13 cellular contexts compared by ENCODE assay signal in the genomic region with DNA sequence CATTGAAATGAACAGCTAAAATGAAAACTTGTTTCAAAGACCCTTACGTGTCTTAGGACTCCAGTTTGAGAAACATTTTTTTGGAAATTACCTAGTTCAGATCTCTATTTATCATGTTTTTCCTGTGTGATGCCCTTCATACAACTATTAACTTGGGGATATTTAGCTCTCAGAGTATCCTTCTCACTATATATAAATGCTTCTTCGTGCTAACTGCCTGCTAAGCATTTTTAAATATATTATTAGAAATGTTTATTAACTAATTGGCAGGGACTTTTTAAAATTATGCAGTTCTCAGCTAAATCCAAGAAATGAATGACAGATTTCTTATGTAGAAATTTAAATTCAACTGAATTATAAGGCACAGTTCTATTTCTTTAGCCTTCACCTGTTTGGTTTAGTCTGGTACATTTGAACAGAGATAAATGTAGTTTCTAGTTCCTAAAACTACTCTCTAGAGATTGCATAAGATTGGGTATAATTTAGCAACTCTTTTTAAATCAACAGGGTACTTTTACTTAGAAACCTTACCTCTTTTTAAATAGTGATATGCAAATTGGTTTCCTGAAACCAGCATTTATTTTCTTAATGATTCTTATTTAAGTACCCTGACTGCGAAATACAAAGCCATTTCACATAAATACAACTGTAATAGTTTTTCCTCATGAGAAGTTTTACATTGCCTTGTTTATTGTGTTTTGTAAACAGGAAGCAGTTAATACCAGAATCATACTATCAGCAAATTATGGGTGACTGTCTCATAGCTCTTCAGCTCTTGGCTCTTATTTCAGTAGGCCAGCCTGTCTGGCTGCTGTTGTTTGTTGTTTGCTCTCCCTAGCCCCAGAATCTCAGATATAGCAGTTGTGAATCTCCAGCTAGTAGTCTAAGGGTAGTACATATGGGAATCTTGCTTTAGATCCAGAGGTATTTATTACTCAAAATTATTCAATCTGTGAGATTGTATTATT.
DNase-seq lines count a peak whose midpoint lies in the region; ATAC-seq and TF ChIP-seq lines count a peak whose summit lies in the region.
"Had no signal": no experiment of that assay in that cellular context is flagged by ENCODE, and none has a peak within 500 bp of the region (broad histone marks: within the 10 kb centered on the region; RNA-seq: fewer than 3 reads in every experiment).

No MANE protein-coding gene starts in this region.

- H2AFZ ChIP-seq in GM23248 (no peak overlapping the region), SU-DHL-6 (ENCODE audit: low read depth, low read length, severe bottlenecking) (no peak overlapping the region)

- no peaks in the 10 kb centered on the region for H3K9me3 Mint-ChIP-seq in natural killer cell
- H3K9me3 Mint-ChIP-seq in activated CD8-positive, alpha-beta memory T cell treated with anti-CD3 and anti-CD28 coated beads, Interleukin-2, amount 10 ng/mL, durations not matched to agents 7 days and 5 days (ENCODE audit: low read depth): peaks cover 3% of the 10 kb centered on the region
- H3K9me3 Mint-ChIP-seq: naive thymus-derived CD8-positive, alpha-beta T cell had no signal

- no peak overlapping the region for H3K4me2 ChIP-seq in GM23248 (ENCODE audit: unreplicated experiment)
- peak overlapping the region; percentile 41 for H3K4me2 ChIP-seq in SU-DHL-6 (ENCODE audit: low read depth, low read length, poor library complexity, severe bottlenecking)

- no peaks in the 10 kb centered on the region for H3K4me1 ChIP-seq in GM23248 (ENCODE audit: insufficient read depth)
- H3K4me1 ChIP-seq: ascending aorta had no signal

- DNase-seq in DMS153 treated with DMSO at 0.1 percent for 48 hours (lab: John Stamatoyannopoulos, UW; ENCODE audit: unreplicated experiment) (peak; percentile 8), GM23248 (peak; percentile 4), natural killer cell (no peak), Kasumi-1 (lab: John Stamatoyannopoulos, UW) (no peak)
- DNase-seq in activated CD8-positive, alpha-beta memory T cell treated with anti-CD3 and anti-CD28 coated beads, Interleukin-2, amount 10 ng/mL, durations not matched to agents 7 days and 5 days: no peak
- DNase-seq: activated CD4-positive, alpha-beta T cell treated with anti-CD3 and anti-CD28 coated beads for 36 hours; Calu3; kidney; naive thymus-derived CD8-positive, alpha-beta T cell had no signal

- H3K9me3 ChIP-seq in GM23248 (ENCODE audit: low read depth): no peaks in the 10 kb centered on the region
- H3K9me3 ChIP-seq in SU-DHL-6 (ENCODE audit: insufficient read depth, low read length): no peaks in the 10 kb centered on the region
- H3K9me3 ChIP-seq: ascending aorta, thoracic aorta had no signal

- no peaks in the 10 kb centered on the region for H3F3A ChIP-seq in GM23248 (ENCODE audit: insufficient read depth)
- peaks cover 9% of the 10 kb centered on the region; the same call in 1 of the 2 replicates for H3F3A ChIP-seq in SU-DHL-6 (ENCODE audit: insufficient read depth)

- CTCF ChIA-PET in activated CD8-positive, alpha-beta memory T cell treated with anti-CD3 and anti-CD28 coated beads, Interleukin-2, amount 10 ng/mL, durations not matched to agents 7 days and 5 days (lab: Charles Lee): no interaction called here

- intact Hi-C loops in natural killer cell (cut with micrococcal nuclease): no loop called here

- no peak overlapping the region for H3K9ac ChIP-seq in GM23248
- no peak overlapping the region for H3K9ac ChIP-seq in SU-DHL-6 (ENCODE audit: low read length)

- in situ Hi-C loops in GM23248 (cut with MboI): no loop called here

- peak in 1 of 3 donors; percentile 28 for ATAC-seq in natural killer cell
- no peak for ATAC-seq in HG03025 (IDR thresholded peaks at IDR 0.05; ENCODE audit: low FRiP score, unreplicated experiment)
- ATAC-seq in activated CD8-positive, alpha-beta memory T cell treated with anti-CD3 and anti-CD28 coated beads, Interleukin-2, amount 10 ng/mL, durations not matched to agents 7 days and 5 days: no peak
- ATAC-seq: activated CD4-positive, alpha-beta T cell treated with anti-CD3 and anti-CD28 coated beads for 36 hours; naive thymus-derived CD8-positive, alpha-beta T cell had no signal

- TF ChIP-seq CTCF in SU-DHL-6 (IDR thresholded peaks at IDR 0.05; ENCODE audit: insufficient read depth, low read length, poor library complexity, severe bottlenecking) (no peak), natural killer cell (IDR thresholded peaks at IDR 0.05) (no peak)

- peaks cover 42 to 47% of the 10 kb centered on the region in 2 donors for H3K4me1 Mint-ChIP-seq in natural killer cell
- H3K4me1 Mint-ChIP-seq in activated CD8-positive, alpha-beta memory T cell treated with anti-CD3 and anti-CD28 coated beads, Interleukin-2, amount 10 ng/mL, durations not matched to agents 7 days and 5 days: no peaks in the 10 kb centered on the region

- H3K27ac ChIP-seq in GM23248 (no peak overlapping the region), SU-DHL-6 (ENCODE audit: low read depth, low read length) (peak overlapping the region; percentile 24)
- H3K27ac ChIP-seq: ascending aorta, thoracic aorta had no signal

- no peaks in the 10 kb centered on the region for H4K20me1 ChIP-seq in GM23248 (ENCODE audit: insufficient read depth)
- no peaks in the 10 kb centered on the region for H4K20me1 ChIP-seq in SU-DHL-6 (ENCODE audit: low read depth, low read length)

- H3K36me3 Mint-ChIP-seq in natural killer cell: no peaks in the 10 kb centered on the region
- peaks cover 3% of the 10 kb centered on the region for H3K36me3 Mint-ChIP-seq in activated CD8-positive, alpha-beta memory T cell treated with anti-CD3 and anti-CD28 coated beads, Interleukin-2, amount 10 ng/mL, durations not matched to agents 7 days and 5 days

- no peak overlapping the region for H3K4me3 ChIP-seq in GM23248
- H3K4me3 ChIP-seq in SU-DHL-6 (ENCODE audit: insufficient read depth, low read length, poor library complexity, severe bottlenecking): peak overlapping the region; percentile 13
- H3K4me3 ChIP-seq: ascending aorta, thoracic aorta had no signal

- H3K36me3 ChIP-seq in GM23248 (ENCODE audit: low read depth): no peaks in the 10 kb centered on the region
- no peaks in the 10 kb centered on the region for H3K36me3 ChIP-seq in SU-DHL-6 (ENCODE audit: low read length)
- H3K36me3 ChIP-seq: ascending aorta, thoracic aorta had no signal

- H3K27me3 Mint-ChIP-seq in natural killer cell (ENCODE audit: low read depth in 2 of 2): no peaks in the 10 kb centered on the region
- H3K27me3 Mint-ChIP-seq in activated CD8-positive, alpha-beta memory T cell treated with anti-CD3 and anti-CD28 coated beads, Interleukin-2, amount 10 ng/mL, durations not matched to agents 7 days and 5 days: no peaks in the 10 kb centered on the region
- H3K27me3 Mint-ChIP-seq: activated CD4-positive, alpha-beta T cell treated with anti-CD3 and anti-CD28 coated beads for 36 hours; naive thymus-derived CD8-positive, alpha-beta T cell had no signal

- no peaks in the 10 kb centered on the region for H3K79me2 ChIP-seq in GM23248 (ENCODE audit: insufficient read depth)
- H3K79me2 ChIP-seq in SU-DHL-6 (ENCODE audit: insufficient read depth, low read length): no peaks in the 10 kb centered on the region

- H3K27ac Mint-ChIP-seq in natural killer cell: peak overlapping the region; percentile 36 to 70
- H3K27ac Mint-ChIP-seq in activated CD8-positive, alpha-beta memory T cell treated with anti-CD3 and anti-CD28 coated beads, Interleukin-2, amount 10 ng/mL, durations not matched to agents 7 days and 5 days: no peak overlapping the region
- H3K27ac Mint-ChIP-seq: activated CD4-positive, alpha-beta T cell treated with anti-CD3 and anti-CD28 coated beads for 36 hours had no signal

- no peaks in the 10 kb centered on the region for H3K9me2 ChIP-seq in GM23248 (ENCODE audit: insufficient read depth)
- H3K9me2 ChIP-seq in SU-DHL-6 (replicated peaks; ENCODE audit: insufficient read depth, low read length): no peaks in the 10 kb centered on the region

- H3K4me3 Mint-ChIP-seq in natural killer cell: no peak overlapping the region
- no peak overlapping the region for H3K4me3 Mint-ChIP-seq in activated CD8-positive, alpha-beta memory T cell treated with anti-CD3 and anti-CD28 coated beads, Interleukin-2, amount 10 ng/mL, durations not matched to agents 7 days and 5 days
- H3K4me3 Mint-ChIP-seq: activated CD4-positive, alpha-beta T cell treated with anti-CD3 and anti-CD28 coated beads for 36 hours; naive thymus-derived CD8-positive, alpha-beta T cell had no signal

- WGBS in GM23248 (ENCODE audit: low coverage in 1 of 2, low lambda C conversion rate in 2 of 2, missing lambda C conversion rate in 2 of 2), 2 experiments: 81% methylated on average over 3 of the region's 3 CpGs

- H3K27me3 ChIP-seq in GM23248 (replicated peaks; ENCODE audit: insufficient read depth): no peaks in the 10 kb centered on the region
- H3K27me3 ChIP-seq in SU-DHL-6 (ENCODE audit: low read length): no peaks in the 10 kb centered on the region
- H3K27me3 ChIP-seq: ascending aorta had no signal

Comparison
In these comparisons a context has a peak if more than half of its experiments do, and no peak if none do; other contexts are left out.
1. DNase-seq: peak in DMS153 treated with DMSO at 0.1 percent for 48 hours (single experiment) and GM23248 (single experiment); none in natural killer cell (single experiment), Kasumi-1 (0 of 2) and activated CD8-positive, alpha-beta memory T cell treated with anti-CD3 and anti-CD28 coated beads, Interleukin-2, amount 10 ng/mL, durations not matched to agents 7 days and 5 days (single experiment).